Comparison of ENCODE assay signal across 13 cellular contexts in genomic region chr20:15895560-15896084, GRCh38.
A peak's percentile ranks its signal among the peaks of the same experiment; 100 is the strongest.
DNase-seq lines count a peak whose midpoint lies in the region; ATAC-seq and TF ChIP-seq lines count a peak whose summit lies in the region.
"Had no signal": no experiment of that assay in that cellular context is flagged by ENCODE, and none has a peak within 500 bp of the region (broad histone marks: within the 10 kb centered on the region; RNA-seq: fewer than 3 reads in every experiment).

No MANE protein-coding gene starts in this region.

- peaks cover 6% of the 10 kb centered on the region for H3K27me3 Mint-ChIP-seq in activated T-cell treated with anti-CD3 and anti-CD28 coated beads, Interleukin-2, amount 50 U/mL, for 72 hours (ENCODE audit: low read depth)
- H3K27me3 Mint-ChIP-seq in CD14-positive monocyte (ENCODE audit: low read depth in 3 of 3) = peaks cover 1 to 7% (median 4%) of the 10 kb centered on the region in 3 donors

- no peaks in the 10 kb centered on the region for H3K36me3 Mint-ChIP-seq in activated T-cell treated with anti-CD3 and anti-CD28 coated beads, Interleukin-2, amount 50 U/mL, for 72 hours (ENCODE audit: insufficient read depth in 2 of 2)
- no peaks in the 10 kb centered on the region for H3K36me3 Mint-ChIP-seq in CD14-positive monocyte
- H3K36me3 Mint-ChIP-seq: activated naive CD4-positive, alpha-beta T cell treated with anti-CD3 and anti-CD28 coated beads, Interleukin-2, amount 50 U/mL, for 24 hours had no signal

- intact Hi-C loops in CD14-positive monocyte (cut with micrococcal nuclease) = no loop called here

- peaks cover 2 to 6% of the 10 kb centered on the region in 2 donors for H3K9me3 Mint-ChIP-seq in activated T-cell treated with anti-CD3 and anti-CD28 coated beads, Interleukin-2, amount 50 U/mL, for 72 hours
- peaks cover 0 to 6% (median 2%) of the 10 kb centered on the region in 7 donors for H3K9me3 Mint-ChIP-seq in CD14-positive monocyte
- H3K9me3 Mint-ChIP-seq: activated naive CD4-positive, alpha-beta T cell treated with anti-CD3 and anti-CD28 coated beads, Interleukin-2, amount 50 U/mL, for 24 hours had no signal

- ATAC-seq in GM18498 (IDR thresholded peaks at IDR 0.05; ENCODE audit: unreplicated experiment) (peak; percentile 79), GM19455 (IDR thresholded peaks at IDR 0.05; ENCODE audit: unreplicated experiment) (peak; percentile 81), HG03045 (IDR thresholded peaks at IDR 0.05; ENCODE audit: unreplicated experiment) (peak; percentile 77)
- peak; percentile 90 for ATAC-seq in activated T-cell treated with anti-CD3 and anti-CD28 coated beads, Interleukin-2, amount 50 U/mL, for 72 hours (replicated peaks in 1 of 2)
- ATAC-seq: upper lobe of right lung had no signal

- peak overlapping the region in 1 of 2 donors; percentile 28 for H3K4me3 Mint-ChIP-seq in activated T-cell treated with anti-CD3 and anti-CD28 coated beads, Interleukin-2, amount 50 U/mL, for 72 hours
- no peak overlapping the region for H3K4me3 Mint-ChIP-seq in CD14-positive monocyte
- H3K4me3 Mint-ChIP-seq: activated naive CD4-positive, alpha-beta T cell treated with anti-CD3 and anti-CD28 coated beads, Interleukin-2, amount 50 U/mL, for 24 hours had no signal

- DNase-seq in activated T-cell treated with anti-CD3 and anti-CD28 coated beads, Interleukin-2, amount 50 U/mL, for 72 hours = peak; percentile 6
- DNase-seq in NCI-H526 (lab: John Stamatoyannopoulos, UW) = no peak
- no peak for DNase-seq in glomerular visceral epithelial cell (ENCODE audit: extremely low spot score)
- no peak for DNase-seq in CD14-positive monocyte (ENCODE audit: low spot score)
- no peak for DNase-seq in NCI-H146 (lab: John Stamatoyannopoulos, UW)
- DNase-seq: HCEC 1CT, NCI-H1694 treated with DMSO at 0.1 percent for 48 hours, spleen, upper lobe of right lung had no signal

- peaks cover 13% of the 10 kb centered on the region for H3K4me1 Mint-ChIP-seq in activated T-cell treated with anti-CD3 and anti-CD28 coated beads, Interleukin-2, amount 50 U/mL, for 72 hours (ENCODE audit: low read depth)
- H3K4me1 Mint-ChIP-seq in CD14-positive monocyte = no peaks in the 10 kb centered on the region
- H3K4me1 Mint-ChIP-seq: activated naive CD4-positive, alpha-beta T cell treated with anti-CD3 and anti-CD28 coated beads, Interleukin-2, amount 50 U/mL, for 24 hours had no signal

- H3K27ac Mint-ChIP-seq in activated T-cell treated with anti-CD3 and anti-CD28 coated beads, Interleukin-2, amount 50 U/mL, for 72 hours = no peak overlapping the region
- H3K27ac Mint-ChIP-seq in CD14-positive monocyte = no peak overlapping the region
- H3K27ac Mint-ChIP-seq: activated naive CD4-positive, alpha-beta T cell treated with anti-CD3 and anti-CD28 coated beads, Interleukin-2, amount 50 U/mL, for 24 hours had no signal

- TF ChIP-seq CTCF in CD14-positive monocyte (IDR thresholded peaks at IDR 0.05) = no peak

Comparison
In these comparisons a context has a peak if more than half of its experiments do, and no peak if none do; other contexts are left out.
1. DNase-seq: peak in activated T-cell treated with anti-CD3 and anti-CD28 coated beads, Interleukin-2, amount 50 U/mL, for 72 hours (2 of 2); none in NCI-H526 (0 of 2), glomerular visceral epithelial cell (single experiment), CD14-positive monocyte (single experiment) and NCI-H146 (single experiment).
2. Peak in every context shown above with its lines, with median percentiles within 50 percentile points of each other: ATAC-seq.